In the genomic region with DNA sequence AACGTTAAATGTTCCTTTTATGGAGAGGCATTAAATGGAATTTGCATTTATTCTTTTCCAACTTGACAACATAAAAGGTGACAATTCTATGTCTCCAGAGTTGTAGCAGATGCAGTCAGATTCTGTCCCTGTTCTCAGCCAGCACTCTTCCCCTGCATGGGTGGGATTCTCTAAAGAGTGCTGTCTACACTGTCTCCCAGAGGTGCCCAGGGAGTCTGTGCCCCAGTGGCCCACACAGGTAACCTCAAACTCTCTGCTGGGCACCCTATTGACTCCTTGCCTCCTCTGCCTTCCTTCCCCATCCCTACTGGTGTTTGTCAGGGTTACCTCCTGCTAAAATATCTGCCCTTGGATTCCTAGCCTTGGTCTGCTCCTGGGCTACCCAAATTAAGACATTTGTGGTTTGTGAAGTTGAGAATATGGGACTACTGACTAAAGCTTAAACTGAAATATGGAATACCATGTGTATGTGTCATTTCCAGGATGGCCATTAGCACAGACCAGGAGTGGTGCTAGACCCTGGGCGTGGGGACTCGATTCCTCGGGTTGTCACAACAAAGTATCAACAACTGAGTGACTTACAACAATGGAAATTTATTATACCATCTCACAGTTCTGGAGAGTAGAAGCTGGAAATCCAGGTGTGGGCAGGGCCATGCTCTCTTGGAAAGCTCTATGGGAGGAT, we compare ENCODE assay signal across 1 cellular context.
TF ChIP-seq lines count a peak whose summit lies in the region.

No MANE protein-coding gene starts in this region.

TF ChIP-seq in GM23338, 12 proteins besides CTCF, POLR2A, EP300 and RAD21:
- TF ChIP-seq, protein P1, sequence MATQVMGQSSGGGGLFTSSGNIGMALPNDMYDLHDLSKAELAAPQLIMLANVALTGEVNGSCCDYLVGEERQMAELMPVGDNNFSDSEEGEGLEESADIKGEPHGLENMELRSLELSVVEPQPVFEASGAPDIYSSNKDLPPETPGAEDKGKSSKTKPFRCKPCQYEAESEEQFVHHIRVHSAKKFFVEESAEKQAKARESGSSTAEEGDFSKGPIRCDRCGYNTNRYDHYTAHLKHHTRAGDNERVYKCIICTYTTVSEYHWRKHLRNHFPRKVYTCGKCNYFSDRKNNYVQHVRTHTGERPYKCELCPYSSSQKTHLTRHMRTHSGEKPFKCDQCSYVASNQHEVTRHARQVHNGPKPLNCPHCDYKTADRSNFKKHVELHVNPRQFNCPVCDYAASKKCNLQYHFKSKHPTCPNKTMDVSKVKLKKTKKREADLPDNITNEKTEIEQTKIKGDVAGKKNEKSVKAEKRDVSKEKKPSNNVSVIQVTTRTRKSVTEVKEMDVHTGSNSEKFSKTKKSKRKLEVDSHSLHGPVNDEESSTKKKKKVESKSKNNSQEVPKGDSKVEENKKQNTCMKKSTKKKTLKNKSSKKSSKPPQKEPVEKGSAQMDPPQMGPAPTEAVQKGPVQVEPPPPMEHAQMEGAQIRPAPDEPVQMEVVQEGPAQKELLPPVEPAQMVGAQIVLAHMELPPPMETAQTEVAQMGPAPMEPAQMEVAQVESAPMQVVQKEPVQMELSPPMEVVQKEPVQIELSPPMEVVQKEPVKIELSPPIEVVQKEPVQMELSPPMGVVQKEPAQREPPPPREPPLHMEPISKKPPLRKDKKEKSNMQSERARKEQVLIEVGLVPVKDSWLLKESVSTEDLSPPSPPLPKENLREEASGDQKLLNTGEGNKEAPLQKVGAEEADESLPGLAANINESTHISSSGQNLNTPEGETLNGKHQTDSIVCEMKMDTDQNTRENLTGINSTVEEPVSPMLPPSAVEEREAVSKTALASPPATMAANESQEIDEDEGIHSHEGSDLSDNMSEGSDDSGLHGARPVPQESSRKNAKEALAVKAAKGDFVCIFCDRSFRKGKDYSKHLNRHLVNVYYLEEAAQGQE (IDR thresholded peaks at IDR 0.05; ENCODE audit: unreplicated experiment): no peak
